In the genomic region with DNA sequence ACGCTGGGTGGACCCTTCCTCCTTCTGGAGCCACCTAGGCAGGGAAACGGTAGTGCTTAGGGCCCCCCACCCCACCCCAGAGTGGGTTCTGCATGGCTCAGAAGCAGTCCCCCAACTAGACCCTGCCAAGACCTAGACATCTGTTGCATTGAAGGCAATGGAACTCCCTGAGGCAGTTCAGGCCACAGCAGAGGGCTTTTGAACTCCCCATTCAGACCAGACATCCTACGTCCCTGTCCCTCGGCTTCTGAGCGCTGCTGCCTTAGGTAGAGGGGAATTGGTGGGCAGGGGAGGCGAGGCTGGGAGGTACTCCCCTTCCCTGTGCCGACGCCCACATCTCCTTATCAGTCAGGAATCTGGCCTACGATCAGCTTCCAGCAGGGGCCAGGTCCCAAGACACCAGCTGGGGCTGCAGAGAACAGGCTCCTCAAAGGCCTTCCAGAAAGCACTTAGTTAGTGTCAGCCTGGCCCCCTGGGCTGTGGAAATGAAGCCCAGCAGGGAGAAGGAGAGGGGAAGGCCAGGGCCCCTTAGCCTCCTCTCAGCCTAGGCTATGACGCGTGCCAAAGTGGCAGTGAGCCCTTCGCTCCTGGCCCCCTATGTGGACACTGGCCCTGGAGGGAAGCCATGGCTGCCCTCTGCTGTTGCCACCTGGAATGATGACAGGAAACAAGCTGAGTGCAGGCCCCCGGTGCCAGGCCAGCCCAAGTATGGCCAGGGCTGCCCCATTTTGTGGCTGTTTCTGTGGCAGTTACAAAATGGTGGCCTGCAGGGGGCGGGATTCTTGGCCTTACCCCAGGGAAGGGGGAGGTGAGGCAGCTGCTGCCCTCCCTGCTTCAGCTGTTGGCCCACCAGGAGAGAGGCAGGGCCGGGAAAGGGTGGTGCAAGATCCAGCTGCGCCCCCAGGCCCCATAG, we compare ENCODE assay signal across 2 cellular contexts.
A peak's percentile ranks its signal among the peaks of the same experiment; 100 is the strongest.
TF ChIP-seq lines count a peak whose summit lies in the region.

No MANE protein-coding gene starts in this region.

TF ChIP-seq in GM23338, 12 proteins besides CTCF, POLR2A, EP300 and RAD21 (continued from another document and continues in another):
- TF ChIP-seq, protein P1, sequence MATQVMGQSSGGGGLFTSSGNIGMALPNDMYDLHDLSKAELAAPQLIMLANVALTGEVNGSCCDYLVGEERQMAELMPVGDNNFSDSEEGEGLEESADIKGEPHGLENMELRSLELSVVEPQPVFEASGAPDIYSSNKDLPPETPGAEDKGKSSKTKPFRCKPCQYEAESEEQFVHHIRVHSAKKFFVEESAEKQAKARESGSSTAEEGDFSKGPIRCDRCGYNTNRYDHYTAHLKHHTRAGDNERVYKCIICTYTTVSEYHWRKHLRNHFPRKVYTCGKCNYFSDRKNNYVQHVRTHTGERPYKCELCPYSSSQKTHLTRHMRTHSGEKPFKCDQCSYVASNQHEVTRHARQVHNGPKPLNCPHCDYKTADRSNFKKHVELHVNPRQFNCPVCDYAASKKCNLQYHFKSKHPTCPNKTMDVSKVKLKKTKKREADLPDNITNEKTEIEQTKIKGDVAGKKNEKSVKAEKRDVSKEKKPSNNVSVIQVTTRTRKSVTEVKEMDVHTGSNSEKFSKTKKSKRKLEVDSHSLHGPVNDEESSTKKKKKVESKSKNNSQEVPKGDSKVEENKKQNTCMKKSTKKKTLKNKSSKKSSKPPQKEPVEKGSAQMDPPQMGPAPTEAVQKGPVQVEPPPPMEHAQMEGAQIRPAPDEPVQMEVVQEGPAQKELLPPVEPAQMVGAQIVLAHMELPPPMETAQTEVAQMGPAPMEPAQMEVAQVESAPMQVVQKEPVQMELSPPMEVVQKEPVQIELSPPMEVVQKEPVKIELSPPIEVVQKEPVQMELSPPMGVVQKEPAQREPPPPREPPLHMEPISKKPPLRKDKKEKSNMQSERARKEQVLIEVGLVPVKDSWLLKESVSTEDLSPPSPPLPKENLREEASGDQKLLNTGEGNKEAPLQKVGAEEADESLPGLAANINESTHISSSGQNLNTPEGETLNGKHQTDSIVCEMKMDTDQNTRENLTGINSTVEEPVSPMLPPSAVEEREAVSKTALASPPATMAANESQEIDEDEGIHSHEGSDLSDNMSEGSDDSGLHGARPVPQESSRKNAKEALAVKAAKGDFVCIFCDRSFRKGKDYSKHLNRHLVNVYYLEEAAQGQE (IDR thresholded peaks at IDR 0.05; ENCODE audit: unreplicated experiment) = no peak
- TF ChIP-seq, protein P2, sequence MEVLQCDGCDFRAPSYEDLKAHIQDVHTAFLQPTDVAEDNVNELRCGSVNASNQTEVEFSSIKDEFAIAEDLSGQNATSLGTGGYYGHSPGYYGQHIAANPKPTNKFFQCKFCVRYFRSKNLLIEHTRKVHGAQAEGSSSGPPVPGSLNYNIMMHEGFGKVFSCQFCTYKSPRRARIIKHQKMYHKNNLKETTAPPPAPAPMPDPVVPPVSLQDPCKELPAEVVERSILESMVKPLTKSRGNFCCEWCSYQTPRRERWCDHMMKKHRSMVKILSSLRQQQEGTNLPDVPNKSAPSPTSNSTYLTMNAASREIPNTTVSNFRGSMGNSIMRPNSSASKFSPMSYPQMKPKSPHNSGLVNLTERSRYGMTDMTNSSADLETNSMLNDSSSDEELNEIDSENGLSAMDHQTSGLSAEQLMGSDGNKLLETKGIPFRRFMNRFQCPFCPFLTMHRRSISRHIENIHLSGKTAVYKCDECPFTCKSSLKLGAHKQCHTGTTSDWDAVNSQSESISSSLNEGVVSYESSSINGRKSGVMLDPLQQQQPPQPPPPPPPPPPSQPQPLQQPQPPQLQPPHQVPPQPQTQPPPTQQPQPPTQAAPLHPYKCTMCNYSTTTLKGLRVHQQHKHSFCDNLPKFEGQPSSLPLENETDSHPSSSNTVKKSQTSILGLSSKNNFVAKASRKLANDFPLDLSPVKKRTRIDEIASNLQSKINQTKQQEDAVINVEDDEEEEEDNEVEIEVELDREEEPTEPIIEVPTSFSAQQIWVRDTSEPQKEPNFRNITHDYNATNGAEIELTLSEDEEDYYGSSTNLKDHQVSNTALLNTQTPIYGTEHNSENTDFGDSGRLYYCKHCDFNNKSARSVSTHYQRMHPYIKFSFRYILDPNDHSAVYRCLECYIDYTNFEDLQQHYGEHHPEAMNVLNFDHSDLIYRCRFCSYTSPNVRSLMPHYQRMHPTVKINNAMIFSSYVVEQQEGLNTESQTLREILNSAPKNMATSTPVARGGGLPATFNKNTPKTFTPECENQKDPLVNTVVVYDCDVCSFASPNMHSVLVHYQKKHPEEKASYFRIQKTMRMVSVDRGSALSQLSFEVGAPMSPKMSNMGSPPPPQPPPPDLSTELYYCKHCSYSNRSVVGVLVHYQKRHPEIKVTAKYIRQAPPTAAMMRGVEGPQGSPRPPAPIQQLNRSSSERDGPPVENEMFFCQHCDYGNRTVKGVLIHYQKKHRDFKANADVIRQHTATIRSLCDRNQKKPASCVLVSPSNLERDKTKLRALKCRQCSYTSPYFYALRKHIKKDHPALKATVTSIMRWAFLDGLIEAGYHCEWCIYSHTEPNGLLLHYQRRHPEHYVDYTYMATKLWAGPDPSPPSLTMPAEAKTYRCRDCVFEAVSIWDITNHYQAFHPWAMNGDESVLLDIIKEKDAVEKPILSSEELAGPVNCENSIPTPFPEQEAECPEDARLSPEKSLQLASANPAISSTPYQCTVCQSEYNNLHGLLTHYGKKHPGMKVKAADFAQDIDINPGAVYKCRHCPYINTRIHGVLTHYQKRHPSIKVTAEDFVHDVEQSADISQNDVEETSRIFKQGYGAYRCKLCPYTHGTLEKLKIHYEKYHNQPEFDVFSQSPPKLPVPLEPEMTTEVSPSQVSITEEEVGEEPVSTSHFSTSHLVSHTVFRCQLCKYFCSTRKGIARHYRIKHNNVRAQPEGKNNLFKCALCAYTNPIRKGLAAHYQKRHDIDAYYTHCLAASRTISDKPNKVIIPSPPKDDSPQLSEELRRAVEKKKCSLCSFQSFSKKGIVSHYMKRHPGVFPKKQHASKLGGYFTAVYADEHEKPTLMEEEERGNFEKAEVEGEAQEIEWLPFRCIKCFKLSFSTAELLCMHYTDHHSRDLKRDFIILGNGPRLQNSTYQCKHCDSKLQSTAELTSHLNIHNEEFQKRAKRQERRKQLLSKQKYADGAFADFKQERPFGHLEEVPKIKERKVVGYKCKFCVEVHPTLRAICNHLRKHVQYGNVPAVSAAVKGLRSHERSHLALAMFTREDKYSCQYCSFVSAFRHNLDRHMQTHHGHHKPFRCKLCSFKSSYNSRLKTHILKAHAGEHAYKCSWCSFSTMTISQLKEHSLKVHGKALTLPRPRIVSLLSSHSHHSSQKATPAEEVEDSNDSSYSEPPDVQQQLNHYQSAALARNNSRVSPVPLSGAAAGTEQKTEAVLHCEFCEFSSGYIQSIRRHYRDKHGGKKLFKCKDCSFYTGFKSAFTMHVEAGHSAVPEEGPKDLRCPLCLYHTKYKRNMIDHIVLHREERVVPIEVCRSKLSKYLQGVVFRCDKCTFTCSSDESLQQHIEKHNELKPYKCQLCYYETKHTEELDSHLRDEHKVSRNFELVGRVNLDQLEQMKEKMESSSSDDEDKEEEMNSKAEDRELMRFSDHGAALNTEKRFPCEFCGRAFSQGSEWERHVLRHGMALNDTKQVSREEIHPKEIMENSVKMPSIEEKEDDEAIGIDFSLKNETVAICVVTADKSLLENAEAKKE (CRISPR knock-in tag; IDR thresholded peaks at IDR 0.05) = no peak
- no peak for TF ChIP-seq NANOG (IDR thresholded peaks at IDR 0.05; ENCODE audit: borderline replicate concordance)
- no peak; the same call in 1 of the 2 replicates for TF ChIP-seq CREB1 (CRISPR knock-in tag; IDR thresholded peaks at IDR 0.05; ENCODE audit: low read depth)
- TF ChIP-seq, protein P3, sequence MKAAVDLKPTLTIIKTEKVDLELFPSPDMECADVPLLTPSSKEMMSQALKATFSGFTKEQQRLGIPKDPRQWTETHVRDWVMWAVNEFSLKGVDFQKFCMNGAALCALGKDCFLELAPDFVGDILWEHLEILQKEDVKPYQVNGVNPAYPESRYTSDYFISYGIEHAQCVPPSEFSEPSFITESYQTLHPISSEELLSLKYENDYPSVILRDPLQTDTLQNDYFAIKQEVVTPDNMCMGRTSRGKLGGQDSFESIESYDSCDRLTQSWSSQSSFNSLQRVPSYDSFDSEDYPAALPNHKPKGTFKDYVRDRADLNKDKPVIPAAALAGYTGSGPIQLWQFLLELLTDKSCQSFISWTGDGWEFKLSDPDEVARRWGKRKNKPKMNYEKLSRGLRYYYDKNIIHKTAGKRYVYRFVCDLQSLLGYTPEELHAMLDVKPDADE (IDR thresholded peaks at IDR 0.05) = no peak
- TF ChIP-seq JUNB (IDR thresholded peaks at IDR 0.05; ENCODE audit: unreplicated experiment) = no peak

TF ChIP-seq in WTC11, 78 proteins besides CTCF, POLR2A, EP300 and RAD21:
- TF ChIP-seq, protein P4, sequence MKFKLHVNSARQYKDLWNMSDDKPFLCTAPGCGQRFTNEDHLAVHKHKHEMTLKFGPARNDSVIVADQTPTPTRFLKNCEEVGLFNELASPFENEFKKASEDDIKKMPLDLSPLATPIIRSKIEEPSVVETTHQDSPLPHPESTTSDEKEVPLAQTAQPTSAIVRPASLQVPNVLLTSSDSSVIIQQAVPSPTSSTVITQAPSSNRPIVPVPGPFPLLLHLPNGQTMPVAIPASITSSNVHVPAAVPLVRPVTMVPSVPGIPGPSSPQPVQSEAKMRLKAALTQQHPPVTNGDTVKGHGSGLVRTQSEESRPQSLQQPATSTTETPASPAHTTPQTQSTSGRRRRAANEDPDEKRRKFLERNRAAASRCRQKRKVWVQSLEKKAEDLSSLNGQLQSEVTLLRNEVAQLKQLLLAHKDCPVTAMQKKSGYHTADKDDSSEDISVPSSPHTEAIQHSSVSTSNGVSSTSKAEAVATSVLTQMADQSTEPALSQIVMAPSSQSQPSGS (CRISPR knock-in tag; IDR thresholded peaks at IDR 0.05; ENCODE audit: borderline replicate concordance, low read depth) = no peak
- TF ChIP-seq, protein P5, sequence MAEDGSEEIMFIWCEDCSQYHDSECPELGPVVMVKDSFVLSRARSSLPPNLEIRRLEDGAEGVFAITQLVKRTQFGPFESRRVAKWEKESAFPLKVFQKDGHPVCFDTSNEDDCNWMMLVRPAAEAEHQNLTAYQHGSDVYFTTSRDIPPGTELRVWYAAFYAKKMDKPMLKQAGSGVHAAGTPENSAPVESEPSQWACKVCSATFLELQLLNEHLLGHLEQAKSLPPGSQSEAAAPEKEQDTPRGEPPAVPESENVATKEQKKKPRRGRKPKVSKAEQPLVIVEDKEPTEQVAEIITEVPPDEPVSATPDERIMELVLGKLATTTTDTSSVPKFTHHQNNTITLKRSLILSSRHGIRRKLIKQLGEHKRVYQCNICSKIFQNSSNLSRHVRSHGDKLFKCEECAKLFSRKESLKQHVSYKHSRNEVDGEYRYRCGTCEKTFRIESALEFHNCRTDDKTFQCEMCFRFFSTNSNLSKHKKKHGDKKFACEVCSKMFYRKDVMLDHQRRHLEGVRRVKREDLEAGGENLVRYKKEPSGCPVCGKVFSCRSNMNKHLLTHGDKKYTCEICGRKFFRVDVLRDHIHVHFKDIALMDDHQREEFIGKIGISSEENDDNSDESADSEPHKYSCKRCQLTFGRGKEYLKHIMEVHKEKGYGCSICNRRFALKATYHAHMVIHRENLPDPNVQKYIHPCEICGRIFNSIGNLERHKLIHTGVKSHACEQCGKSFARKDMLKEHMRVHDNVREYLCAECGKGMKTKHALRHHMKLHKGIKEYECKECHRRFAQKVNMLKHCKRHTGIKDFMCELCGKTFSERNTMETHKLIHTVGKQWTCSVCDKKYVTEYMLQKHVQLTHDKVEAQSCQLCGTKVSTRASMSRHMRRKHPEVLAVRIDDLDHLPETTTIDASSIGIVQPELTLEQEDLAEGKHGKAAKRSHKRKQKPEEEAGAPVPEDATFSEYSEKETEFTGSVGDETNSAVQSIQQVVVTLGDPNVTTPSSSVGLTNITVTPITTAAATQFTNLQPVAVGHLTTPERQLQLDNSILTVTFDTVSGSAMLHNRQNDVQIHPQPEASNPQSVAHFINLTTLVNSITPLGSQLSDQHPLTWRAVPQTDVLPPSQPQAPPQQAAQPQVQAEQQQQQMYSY (CRISPR knock-in tag; IDR thresholded peaks at IDR 0.05) = 0 out of 2 replicates have a peak, but pooled peaks have one; percentile 20
- TF ChIP-seq IRF1 (CRISPR knock-in tag; IDR thresholded peaks at IDR 0.05) (no peak), EMX1 (CRISPR knock-in tag; IDR thresholded peaks at IDR 0.05) (no peak), TP53 (CRISPR knock-in tag; IDR thresholded peaks at IDR 0.05) (no peak)
- TF ChIP-seq, protein P6, sequence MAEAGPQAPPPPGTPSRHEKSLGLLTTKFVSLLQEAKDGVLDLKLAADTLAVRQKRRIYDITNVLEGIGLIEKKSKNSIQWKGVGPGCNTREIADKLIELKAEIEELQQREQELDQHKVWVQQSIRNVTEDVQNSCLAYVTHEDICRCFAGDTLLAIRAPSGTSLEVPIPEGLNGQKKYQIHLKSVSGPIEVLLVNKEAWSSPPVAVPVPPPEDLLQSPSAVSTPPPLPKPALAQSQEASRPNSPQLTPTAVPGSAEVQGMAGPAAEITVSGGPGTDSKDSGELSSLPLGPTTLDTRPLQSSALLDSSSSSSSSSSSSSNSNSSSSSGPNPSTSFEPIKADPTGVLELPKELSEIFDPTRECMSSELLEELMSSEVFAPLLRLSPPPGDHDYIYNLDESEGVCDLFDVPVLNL (CRISPR knock-in tag; IDR thresholded peaks at IDR 0.05; ENCODE audit: borderline replicate concordance, low read depth) = no peak
